ENCODE assay signal across 22 cellular contexts in genomic region chr20:61306935-61307475, GRCh38. TPM values are rescaled to one million over a fixed set of nuclear protein-coding genes. Genes with fewer than 3 reads are reported as not detected.
A peak's percentile ranks its signal among the peaks of the same experiment; 100 is the strongest.
DNase-seq lines count a peak whose midpoint lies in the region; ATAC-seq and TF ChIP-seq lines count a peak whose summit lies in the region.
"Had no signal": no experiment of that assay in that cellular context is flagged by ENCODE, and none has a peak within 500 bp of the region (broad histone marks: within the 10 kb centered on the region; RNA-seq: fewer than 3 reads in every experiment).

No MANE protein-coding gene starts in this region.

- H2BK120ac ChIP-seq in H9 (ENCODE audit: low read depth, low read length, poor library complexity, severe bottlenecking) = no peak overlapping the region

- no peak overlapping the region for H3K4ac ChIP-seq in H9 (ENCODE audit: low read depth, low read length)

- no peak for DNase-seq in H9
- DNase-seq in NCI-H526 treated with DMSO at 0.1 percent for 48 hours (lab: John Stamatoyannopoulos, UW) = peak; percentile 53
- DNase-seq in epithelial cell of prostate (ENCODE audit: low read depth, low spot score) = peak; percentile 18
- no peak for DNase-seq in neural crest cell (ENCODE audit: low read depth, low spot score)
- DNase-seq in type B pancreatic cell (ENCODE audit: extremely low spot score, unreplicated experiment) = no peak
- DNase-seq in medulla oblongata (ENCODE audit: extremely low spot score) = no peak
- DNase-seq: CD4-positive, alpha-beta T cell; COR-L47; DND-41; MM.1S; NCI-H1092; NCI-H1436; NCI-H187 treated with DMSO at 0.1 percent for 48 hours; NCI-H2107; NCI-H748 treated with DMSO at 0.1 percent for 48 hours; PC-9; SIG-M5; SK-N-SH had no signal

- H3K56ac ChIP-seq in H9 (ENCODE audit: insufficient read length, low read depth, low read length) = no peak overlapping the region

- H2BK20ac ChIP-seq in H9 (ENCODE audit: low read depth, low read length, poor library complexity, severe bottlenecking) = no peak overlapping the region

- H3K4me1 Mint-ChIP-seq in H9 (peaks cover 34 to 37% of the 10 kb centered on the region in 2 experiments), neural crest cell (peaks cover 26% of the 10 kb centered on the region), type B pancreatic cell (ENCODE audit: unreplicated experiment) (peaks cover 18% of the 10 kb centered on the region)

- H4K5ac ChIP-seq in H9 (ENCODE audit: insufficient read length, low read depth, low read length) = no peak overlapping the region

- no peak overlapping the region for H2BK5ac ChIP-seq in H9 (ENCODE audit: insufficient read length, low read length)

- H3K23me2 ChIP-seq in H9 (ENCODE audit: insufficient read length, low read depth, low read length, poor library complexity, severe bottlenecking) = no peaks in the 10 kb centered on the region

- H2BK15ac ChIP-seq in H9 (ENCODE audit: low read depth, low read length) = no peak overlapping the region

- H3K36me3 Mint-ChIP-seq in H9 (ENCODE audit: insufficient read depth in 1 of 3, low read depth in 3 of 3) (no peaks in the 10 kb centered on the region), neural crest cell (ENCODE audit: low read depth) (no peaks in the 10 kb centered on the region), type B pancreatic cell (no peaks in the 10 kb centered on the region)

- H4K8ac ChIP-seq in H9 (replicated peaks; ENCODE audit: insufficient read length, low read depth, low read length) = no peak overlapping the region

- no peaks in the 10 kb centered on the region for H3K9me3 ChIP-seq in H9 (ENCODE audit: control insufficient read depth, low read depth, low read length)
- H3K9me3 ChIP-seq: BLaER1, SK-N-SH had no signal

- H3K27ac Mint-ChIP-seq in H9 = peak overlapping the region; percentile 50 to 75 (median 57); a peak in 5 of 7 replicates
- H3K27ac Mint-ChIP-seq in neural crest cell (ENCODE audit: unreplicated experiment) = peak overlapping the region; percentile 28
- H3K27ac Mint-ChIP-seq in type B pancreatic cell = no peak overlapping the region
- H3K27ac Mint-ChIP-seq: CD4-positive, alpha-beta T cell had no signal

- H4K91ac ChIP-seq in H9 (ENCODE audit: insufficient read length, low read depth, low read length) = no peak overlapping the region

- WGBS in H9 (ENCODE audit: extremely low coverage, insufficient read length, low lambda C conversion rate) = no CpG with 5 or more reads among the region's 10 CpGs

- no peak overlapping the region for H2AK5ac ChIP-seq in H9 (ENCODE audit: insufficient read length, low read length)

- no peak for ATAC-seq in GM18868 (IDR thresholded peaks at IDR 0.05; ENCODE audit: unreplicated experiment)
- ATAC-seq: GM12878 had no signal

- H3K27ac ChIP-seq in H9 (ENCODE audit: insufficient read length, low read depth, low read length) = no peak overlapping the region
- H3K27ac ChIP-seq in epithelial cell of prostate = no peak overlapping the region
- H3K27ac ChIP-seq: BLaER1, PC-9 had no signal

- no peaks in the 10 kb centered on the region for H3K79me2 ChIP-seq in H9 (ENCODE audit: insufficient read depth, low read length)

- H3K27me3 Mint-ChIP-seq in H9 (ENCODE audit: low read depth) (peaks cover 7% of the 10 kb centered on the region), neural crest cell (ENCODE audit: low read depth) (no peaks in the 10 kb centered on the region), type B pancreatic cell (peaks cover 5% of the 10 kb centered on the region)
- H3K27me3 Mint-ChIP-seq: CD4-positive, alpha-beta T cell had no signal

- no peak overlapping the region for H3K14ac ChIP-seq in H9 (ENCODE audit: insufficient read depth, low read length)

- no peaks in the 10 kb centered on the region for H4K20me1 ChIP-seq in H9 (ENCODE audit: control insufficient read depth, insufficient read depth, insufficient read length)
- H4K20me1 ChIP-seq: BLaER1 had no signal

- no peak overlapping the region for H3K4me2 ChIP-seq in H9 (ENCODE audit: insufficient read depth, insufficient read length, low read length)
- H3K4me2 ChIP-seq: BLaER1, PC-9, SK-N-SH had no signal

- H3K18ac ChIP-seq in H9 (ENCODE audit: insufficient read length, low read depth, low read length) = no peak overlapping the region

- H3K9ac ChIP-seq in H9 (ENCODE audit: extremely low read depth, insufficient read length, low read length) = no peak overlapping the region
- H3K9ac ChIP-seq: BLaER1, SK-N-SH had no signal

- no peak overlapping the region for H3K4me3 Mint-ChIP-seq in H9
- no peak overlapping the region for H3K4me3 Mint-ChIP-seq in neural crest cell
- no peak overlapping the region for H3K4me3 Mint-ChIP-seq in type B pancreatic cell
- H3K4me3 Mint-ChIP-seq: CD4-positive, alpha-beta T cell had no signal

- no peak overlapping the region for H2AFZ ChIP-seq in H9 (ENCODE audit: low read length)
- H2AFZ ChIP-seq: PC-9 had no signal

- no peak overlapping the region for H2BK12ac ChIP-seq in H9 (ENCODE audit: insufficient read length, low read depth, low read length)

- no peak for TF ChIP-seq CTCF in H9 (conservative IDR thresholded peaks at IDR 0.05)
- no peak for TF ChIP-seq CTCF in neural crest cell (conservative IDR thresholded peaks at IDR 0.05)
- TF ChIP-seq CTCF in type B pancreatic cell (conservative IDR thresholded peaks at IDR 0.05) = no peak

- H3K9me3 Mint-ChIP-seq in H9 (no peaks in the 10 kb centered on the region; a peak in 1 of 5 replicates), neural crest cell (no peaks in the 10 kb centered on the region), type B pancreatic cell (no peaks in the 10 kb centered on the region)

- peaks cover 7% of the 10 kb centered on the region; the same call in 1 of the 2 replicates for H3K4me1 ChIP-seq in H9 (ENCODE audit: insufficient read depth, low read length)

- H3K79me1 ChIP-seq in H9 (ENCODE audit: insufficient read depth, low read depth, low read length, poor library complexity, severe bottlenecking) = no peaks in the 10 kb centered on the region

- H3T11ph ChIP-seq in H9 (ENCODE audit: low read length) = no peak overlapping the region

- H3K23ac ChIP-seq in H9 (ENCODE audit: insufficient read length, low read depth, low read length) = no peak overlapping the region

- H3K27me3 ChIP-seq in H9 (ENCODE audit: insufficient read depth, low read length) = no peaks in the 10 kb centered on the region
- H3K27me3 ChIP-seq: BLaER1 had no signal

RNA-seq across cellular contexts. Expression of gene CDH4, which starts 54.9 kb away (rescaled TPM):
- total RNA-seq in H9 (2021) = 3.0 and 3.2 TPM in 2 replicates
- 7.8 and 8.9 TPM in 2 replicates for total RNA-seq in neural crest cell
- 5.0 and 8.3 TPM in 2 replicates for total RNA-seq in type B pancreatic cell (ENCODE audit: low replicate concordance)
- total RNA-seq: GM12878, NCI-H460, PC-9 had no signal

Comparison
In these comparisons a context has a peak if more than half of its experiments do, and no peak if none do; other contexts are left out.
1. DNase-seq: peak in NCI-H526 treated with DMSO at 0.1 percent for 48 hours (single experiment) and epithelial cell of prostate (single experiment); none in H9 (single experiment), neural crest cell (single experiment), type B pancreatic cell (single experiment) and medulla oblongata (single experiment).